In genomic region chr13:41897126-41897525, GRCh38 we compare ENCODE assay signal across 15 cellular contexts.
DNase-seq lines count a peak whose midpoint lies in the region; ATAC-seq and TF ChIP-seq lines count a peak whose summit lies in the region.
"Had no signal": no experiment of that assay in that cellular context is flagged by ENCODE, and none has a peak within 500 bp of the region (broad histone marks: within the 10 kb centered on the region; RNA-seq: fewer than 3 reads in every experiment).

No MANE protein-coding gene starts in this region.

- no peaks in the 10 kb centered on the region for H4K20me1 ChIP-seq in IMR-90 (ENCODE audit: insufficient read depth, low read length)

- no peak overlapping the region for H3K4ac ChIP-seq in IMR-90 (ENCODE audit: low read depth, low read length)

- H2AK9ac ChIP-seq in IMR-90 (replicated peaks; ENCODE audit: low read depth, low read length, poor library complexity): no peak overlapping the region

- no peak overlapping the region for H2BK120ac ChIP-seq in IMR-90 (ENCODE audit: low read depth, low read length)

- H3K36me3 ChIP-seq in IMR-90 (ENCODE audit: control insufficient read depth, insufficient read depth, low read length) (no peaks in the 10 kb centered on the region), brain microvascular endothelial cell (replicated peaks) (no peaks in the 10 kb centered on the region)
- H3K36me3 ChIP-seq: BE2C had no signal

- intact Hi-C loops in IMR-90 (cut with micrococcal nuclease): no loop called here

- no peak overlapping the region for H2BK15ac ChIP-seq in IMR-90 (ENCODE audit: low read depth, low read length)

- H3K4me3 ChIP-seq in IMR-90 (ENCODE audit: insufficient read depth, low read depth, low read length) (no peak overlapping the region), brain microvascular endothelial cell (ENCODE audit: low read depth, low read length) (no peak overlapping the region), fibroblast of villous mesenchyme (ENCODE audit: low read depth, low read length) (no peak overlapping the region)
- H3K4me3 ChIP-seq: A549, GM12878 had no signal

- no peak overlapping the region for H4K8ac ChIP-seq in IMR-90 (ENCODE audit: low read depth in 2 of 2, low read length in 2 of 2)

- no peak for TF ChIP-seq RAD21 in IMR-90 (IDR thresholded peaks at IDR 0.05; ENCODE audit: low read length)

- peaks cover 0 to 8% of the 10 kb centered on the region in 2 experiments; a peak in 2 of 4 replicates for H3K79me1 ChIP-seq in IMR-90 (ENCODE audit: low read depth in 1 of 2, low read length in 2 of 2)

- H3K56ac ChIP-seq in IMR-90 (ENCODE audit: extremely low read depth, insufficient read depth, low read length): no peak overlapping the region

- H3K27ac ChIP-seq in IMR-90 (ENCODE audit: insufficient read depth, low read length) (no peak overlapping the region), brain microvascular endothelial cell (no peak overlapping the region)
- H3K27ac ChIP-seq: A549, C4-2B had no signal

- H3K27me3 Mint-ChIP-seq in T-helper 17 cell: no peaks in the 10 kb centered on the region
- H3K27me3 Mint-ChIP-seq: CD4-positive, alpha-beta memory T cell had no signal

- no peak overlapping the region for H2BK20ac ChIP-seq in IMR-90 (ENCODE audit: low read depth, low read length)

- no peaks in the 10 kb centered on the region for H3K9me1 ChIP-seq in IMR-90 (ENCODE audit: insufficient read depth, low read length)

- DNase-seq in IMR-90 (peak; percentile 24), brain microvascular endothelial cell (peak; percentile 18), fibroblast of villous mesenchyme (ENCODE audit: low read depth) (peak; percentile 39), amygdala (lab: John Stamatoyannopoulos, UW) (no peak), activated gamma-delta T cell treated with Interleukin-2 at 50 U/mL for 16 hours (no peak), T-helper 17 cell (no peak)
- DNase-seq: BE2C; CD4-positive, alpha-beta memory T cell; DMS153; DMS79 treated with DMSO at 0.1 percent for 48 hours; GOT3; H9 had no signal

- H3K4me1 Mint-ChIP-seq in T-helper 17 cell: peaks cover 3% of the 10 kb centered on the region

- no peak overlapping the region for H2BK5ac ChIP-seq in IMR-90 (ENCODE audit: low read depth, low read length, poor library complexity, severe bottlenecking)

- H3K36me3 Mint-ChIP-seq in T-helper 17 cell (ENCODE audit: low read depth): peaks cover 7% of the 10 kb centered on the region

- H4K91ac ChIP-seq in IMR-90 (ENCODE audit: insufficient read depth, low read depth, low read length): no peak overlapping the region

- no peaks in the 10 kb centered on the region for H3K4me1 ChIP-seq in IMR-90 (ENCODE audit: control insufficient read depth, insufficient read depth, low read length)

- H3K9ac ChIP-seq in IMR-90 (ENCODE audit: low read depth, low read length): no peak overlapping the region

- H3K27me3 ChIP-seq in IMR-90 (ENCODE audit: control insufficient read depth, insufficient read depth, low read length) (no peaks in the 10 kb centered on the region), brain microvascular endothelial cell (replicated peaks) (no peaks in the 10 kb centered on the region)
- H3K27me3 ChIP-seq: BE2C had no signal

- CTCF ChIA-PET in IMR-90 (lab: Yijun Ruan, JAX): no interaction called here

- dilution Hi-C loops in IMR-90 (cut with HindIII; ENCODE audit: low sequenced_read_pairs, unreplicated experiment): no loop called here

- WGBS in IMR-90 (ENCODE audit: extremely low coverage in 2 of 2, insufficient read length in 1 of 2), 2 experiments: no CpG with 5 or more reads among the region's 2 CpGs

- H3K23ac ChIP-seq in IMR-90 (ENCODE audit: low read depth, low read length): no peak overlapping the region

- H3K27ac Mint-ChIP-seq in T-helper 17 cell: no peak overlapping the region
- H3K27ac Mint-ChIP-seq: CD4-positive, alpha-beta memory T cell had no signal

- no peaks in the 10 kb centered on the region for H3K9me3 ChIP-seq in IMR-90 (ENCODE audit: control insufficient read depth, insufficient read depth, low read length)
- no peaks in the 10 kb centered on the region for H3K9me3 ChIP-seq in T-helper 17 cell (ENCODE audit: control insufficient read depth, low read length, poor library complexity, severe bottlenecking)
- H3K9me3 ChIP-seq: A549, BE2C had no signal

- H3K18ac ChIP-seq in IMR-90 (ENCODE audit: low read depth, low read length): no peak overlapping the region

- no TSS peak for BruUV-seq in IMR-90 (replicated peaks; lab: Mats Ljungman, UMichigan)

- in situ Hi-C loops in IMR-90 (cut with MboI; ENCODE audit: low sequenced_read_pairs) (no loop called here), brain microvascular endothelial cell (cut with HindIII; ENCODE audit: low pct_ligation_motif_present, low sequenced_read_pairs) (no loop called here)

- no peak overlapping the region for H3K4me3 Mint-ChIP-seq in T-helper 17 cell
- H3K4me3 Mint-ChIP-seq: CD4-positive, alpha-beta memory T cell; H9 had no signal

- no peak overlapping the region for H3K4me2 ChIP-seq in IMR-90 (ENCODE audit: low read depth, low read length)
- H3K4me2 ChIP-seq: A549 had no signal

- TF ChIP-seq POLR2A in IMR-90 (IDR thresholded peaks at IDR 0.05; ENCODE audit: low read depth, low read length): no peak

- no peak for TF ChIP-seq CTCF in IMR-90 (conservative IDR thresholded peaks at IDR 0.05; ENCODE audit: low read depth, low read length)
- TF ChIP-seq CTCF in brain microvascular endothelial cell (IDR thresholded peaks at IDR 0.05; ENCODE audit: low read depth, low read length, missing control alignments): no peak
- no peak for TF ChIP-seq CTCF in fibroblast of villous mesenchyme (IDR thresholded peaks at IDR 0.05; ENCODE audit: insufficient read depth, low read depth, low read length)

- POLR2A ChIA-PET in IMR-90 (lab: Charles Lee; ENCODE audit: unreplicated experiment): no interaction called here

- no peak overlapping the region for H4K5ac ChIP-seq in IMR-90 (ENCODE audit: low read depth, low read length)

- no peak overlapping the region for H2AK5ac ChIP-seq in IMR-90 (ENCODE audit: low read depth, low read length)

- no peak overlapping the region for H2AFZ ChIP-seq in IMR-90 (replicated peaks; ENCODE audit: low read length, poor library complexity)

- H3K14ac ChIP-seq in IMR-90 (replicated peaks; ENCODE audit: low read depth, low read length): no peak overlapping the region

- ATAC-seq in IMR-90 (ENCODE audit: low read depth) (no peak), T-helper 17 cell (no peak)
- ATAC-seq: A549, GM12878 had no signal

TF ChIP-seq in IMR-90, 13 proteins besides CTCF, POLR2A, EP300 and RAD21:
- TF ChIP-seq RFX5 (IDR thresholded peaks at IDR 0.05; ENCODE audit: low read depth, low read length): no peak
- no peak for TF ChIP-seq FOS (IDR thresholded peaks at IDR 0.05; ENCODE audit: low read depth, low read length)
- TF ChIP-seq CHD1 (IDR thresholded peaks at IDR 0.05; ENCODE audit: low read depth, low read length): no peak
- TF ChIP-seq USF2 (IDR thresholded peaks at IDR 0.05; ENCODE audit: low read depth, low read length): no peak
- no peak for TF ChIP-seq NFE2L2 (IDR thresholded peaks at IDR 0.05; ENCODE audit: low read depth, low read length)
- TF ChIP-seq SMC3 (IDR thresholded peaks at IDR 0.05; ENCODE audit: low read depth, low read length): no peak

Comparison
In these comparisons a context has a peak if more than half of its experiments do, and no peak if none do; other contexts are left out.
1. DNase-seq: peak in IMR-90 (single experiment), brain microvascular endothelial cell (single experiment) and fibroblast of villous mesenchyme (single experiment); none in amygdala (0 of 56), activated gamma-delta T cell treated with Interleukin-2 at 50 U/mL for 16 hours (single experiment) and T-helper 17 cell (0 of 3).